In the genomic region with DNA sequence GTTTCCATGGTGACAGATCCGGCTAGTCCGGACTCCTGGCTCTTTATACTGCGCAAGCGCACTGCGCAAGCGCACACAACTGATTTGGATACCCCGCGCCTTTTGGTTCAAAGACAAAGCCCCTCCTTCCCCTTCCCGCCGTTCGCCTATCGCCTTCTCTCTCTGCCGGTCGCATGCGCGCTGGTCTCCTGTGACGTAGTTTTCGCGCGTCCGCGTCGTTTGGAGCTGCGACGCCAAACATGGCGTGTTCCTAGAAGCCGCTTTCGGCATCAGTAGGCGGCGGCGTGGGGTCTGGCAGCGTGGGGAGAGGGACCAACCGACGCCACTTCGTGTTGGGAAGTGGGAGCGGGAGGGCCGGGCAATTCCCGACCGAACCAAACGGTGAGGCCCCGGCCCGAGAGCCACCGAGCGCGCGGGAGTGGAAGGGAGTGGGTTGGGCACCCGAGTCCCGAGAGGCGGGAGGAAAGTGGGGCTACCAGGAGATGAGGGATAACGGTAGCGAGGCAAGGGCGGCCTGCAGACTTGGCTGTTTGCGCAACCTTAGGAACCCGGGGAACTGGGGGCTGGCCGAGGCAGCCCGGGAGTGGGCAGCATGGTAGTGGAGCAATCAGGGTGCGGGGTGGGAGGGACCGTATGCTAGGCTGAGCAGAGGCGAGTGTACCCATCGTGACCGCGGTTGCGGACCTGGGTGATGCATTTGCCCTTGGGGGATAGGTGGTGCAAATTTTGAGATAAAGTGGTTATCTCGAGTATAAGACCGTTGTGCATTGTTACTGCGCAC, we compare ENCODE assay signal across 1 cellular context.
TF ChIP-seq lines count a peak whose summit lies in the region.

A gene (plus strand): TSS at position 215 of the 781 bp plus-strand sequence. CDS start 24,517 bp downstream, outside the sequence.

TF ChIP-seq in K562, 482 proteins besides CTCF, POLR2A, EP300 and RAD21 (continued from another document and continues in another):
- TF ChIP-seq, protein P1, sequence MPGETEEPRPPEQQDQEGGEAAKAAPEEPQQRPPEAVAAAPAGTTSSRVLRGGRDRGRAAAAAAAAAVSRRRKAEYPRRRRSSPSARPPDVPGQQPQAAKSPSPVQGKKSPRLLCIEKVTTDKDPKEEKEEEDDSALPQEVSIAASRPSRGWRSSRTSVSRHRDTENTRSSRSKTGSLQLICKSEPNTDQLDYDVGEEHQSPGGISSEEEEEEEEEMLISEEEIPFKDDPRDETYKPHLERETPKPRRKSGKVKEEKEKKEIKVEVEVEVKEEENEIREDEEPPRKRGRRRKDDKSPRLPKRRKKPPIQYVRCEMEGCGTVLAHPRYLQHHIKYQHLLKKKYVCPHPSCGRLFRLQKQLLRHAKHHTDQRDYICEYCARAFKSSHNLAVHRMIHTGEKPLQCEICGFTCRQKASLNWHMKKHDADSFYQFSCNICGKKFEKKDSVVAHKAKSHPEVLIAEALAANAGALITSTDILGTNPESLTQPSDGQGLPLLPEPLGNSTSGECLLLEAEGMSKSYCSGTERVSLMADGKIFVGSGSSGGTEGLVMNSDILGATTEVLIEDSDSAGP (CRISPR knock-in tag; IDR thresholded peaks at IDR 0.05) = no peak
- TF ChIP-seq ZBTB7A (IDR thresholded peaks at IDR 0.05; ENCODE audit: borderline replicate concordance, control insufficient read depth, low read depth, low read length) (0 out of 2 replicates have a peak, but pooled peaks have one; percentile 25), NEUROD1 (IDR thresholded peaks at IDR 0.05; ENCODE audit: borderline replicate concordance, low read depth, low read length, partially characterized antibody) (no peak), ZNF41 (CRISPR knock-in tag; conservative IDR thresholded peaks at IDR 0.05) (no peak), MTA3 (IDR thresholded peaks at IDR 0.05; ENCODE audit: borderline replicate concordance) (peak; percentile 85), ZNF717 (CRISPR knock-in tag; IDR thresholded peaks at IDR 0.05) (no peak), CBFB (CRISPR knock-in tag; IDR thresholded peaks at IDR 0.05) (no peak), ZNF165 (CRISPR knock-in tag; IDR thresholded peaks at IDR 0.05; ENCODE audit: borderline replicate concordance) (0 out of 2 replicates have a peak, but pooled peaks have one; percentile 17), ZNF561 (CRISPR knock-in tag; conservative IDR thresholded peaks at IDR 0.05) (no peak), ZNF316 (IDR thresholded peaks at IDR 0.05) (peak; percentile 20; the same call in 1 of the 2 replicates), POLR2AphosphoS2 (IDR thresholded peaks at IDR 0.05; ENCODE audit: low read length) (peak; percentile 43; the same call in 1 of the 2 replicates), SETDB1 (IDR thresholded peaks at IDR 0.05; ENCODE audit: low read length) (peak; percentile 87), ZNF197 (CRISPR knock-in tag; IDR thresholded peaks at IDR 0.05; ENCODE audit: low read depth) (no peak), GABPB1 (CRISPR knock-in tag; IDR thresholded peaks at IDR 0.05) (peak; percentile 57), ELF4 (CRISPR knock-in tag; IDR thresholded peaks at IDR 0.05) (no peak), ZKSCAN3 (CRISPR knock-in tag; IDR thresholded peaks at IDR 0.05) (no peak), BRD9 (IDR thresholded peaks at IDR 0.05; ENCODE audit: low read depth, partially characterized antibody) (peak; percentile 66), ZFP36 (IDR thresholded peaks at IDR 0.05; ENCODE audit: low read depth, low read length, partially characterized antibody) (no peak), SNRNP70 (optimal IDR thresholded peaks at IDR 0.05; ENCODE audit: low read depth, low read length) (no peak), NFIX (CRISPR knock-in tag; IDR thresholded peaks at IDR 0.05; ENCODE audit: low read depth) (no peak), XRCC4 (IDR thresholded peaks at IDR 0.05; ENCODE audit: extremely low read depth, insufficient read depth, insufficient read length) (no peak), TCFL5 (CRISPR knock-in tag; conservative IDR thresholded peaks at IDR 0.05) (no peak), KLF6 (CRISPR knock-in tag; IDR thresholded peaks at IDR 0.05; ENCODE audit: borderline replicate concordance) (no peak), HNRNPH1 (optimal IDR thresholded peaks at IDR 0.05; ENCODE audit: low read depth, low read length) (no peak), DMBX1 (CRISPR knock-in tag; IDR thresholded peaks at IDR 0.05; ENCODE audit: borderline replicate concordance) (peak; percentile 46; the same call in 1 of the 2 replicates), CHD4 (IDR thresholded peaks at IDR 0.05; ENCODE audit: insufficient read depth, insufficient replicate concordance, low read depth, low read length, poor library complexity, severe bottlenecking) (no peak), KLF13 (tag; IDR thresholded peaks at IDR 0.05; ENCODE audit: borderline replicate concordance, low read depth) (0 out of 2 replicates have a peak, but pooled peaks have one; percentile 51), IRF2 (CRISPR knock-in tag; IDR thresholded peaks at IDR 0.05) (no peak), ZNF583 (CRISPR knock-in tag; IDR thresholded peaks at IDR 0.05) (no peak), POU5F1 (IDR thresholded peaks at IDR 0.05; ENCODE audit: borderline replicate concordance, low read depth, low read length, partially characterized antibody) (peak; percentile 27), CSDE1 (IDR thresholded peaks at IDR 0.05) (peak in 1 of 2 experiments; percentile 97; a peak in 2 of 4 replicates), HCFC1 (IDR thresholded peaks at IDR 0.05; ENCODE audit: low read depth, low read length) (peak; percentile 90), RBM22 (IDR thresholded peaks at IDR 0.05; ENCODE audit: low read depth, low read length, poor library complexity, severe bottlenecking) (peak; percentile 43), ZNF217 (CRISPR knock-in tag; IDR thresholded peaks at IDR 0.05) (0 out of 2 replicates have a peak, but pooled peaks have one; percentile 48), PPARD (CRISPR knock-in tag; IDR thresholded peaks at IDR 0.05) (no peak), HDAC6 (IDR thresholded peaks at IDR 0.05; ENCODE audit: low read depth, low read length) (no peak), CHD2 (IDR thresholded peaks at IDR 0.05; ENCODE audit: low read depth, low read length) (no peak)
- TF ChIP-seq, protein P2, sequence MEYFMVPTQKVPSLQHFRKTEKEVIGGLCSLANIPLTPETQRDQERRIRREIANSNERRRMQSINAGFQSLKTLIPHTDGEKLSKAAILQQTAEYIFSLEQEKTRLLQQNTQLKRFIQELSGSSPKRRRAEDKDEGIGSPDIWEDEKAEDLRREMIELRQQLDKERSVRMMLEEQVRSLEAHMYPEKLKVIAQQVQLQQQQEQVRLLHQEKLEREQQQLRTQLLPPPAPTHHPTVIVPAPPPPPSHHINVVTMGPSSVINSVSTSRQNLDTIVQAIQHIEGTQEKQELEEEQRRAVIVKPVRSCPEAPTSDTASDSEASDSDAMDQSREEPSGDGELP (CRISPR knock-in tag; IDR thresholded peaks at IDR 0.05; ENCODE audit: borderline replicate concordance) = peak; percentile 82; the same call in 1 of the 2 replicates
- TF ChIP-seq, protein P3, sequence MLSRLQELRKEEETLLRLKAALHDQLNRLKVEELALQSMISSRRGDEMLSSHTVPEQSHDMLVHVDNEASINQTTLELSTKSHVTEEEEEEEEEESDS (CRISPR knock-in tag; IDR thresholded peaks at IDR 0.05) = no peak
- TF ChIP-seq, protein P4, sequence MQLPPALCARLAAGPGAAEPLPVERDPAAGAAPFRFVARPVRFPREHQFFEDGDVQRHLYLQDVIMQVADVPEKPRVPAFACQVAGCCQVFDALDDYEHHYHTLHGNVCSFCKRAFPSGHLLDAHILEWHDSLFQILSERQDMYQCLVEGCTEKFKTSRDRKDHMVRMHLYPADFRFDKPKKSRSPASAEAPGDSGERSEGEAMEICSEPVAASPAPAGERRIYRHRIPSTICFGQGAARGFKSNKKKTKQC (CRISPR knock-in tag; IDR thresholded peaks at IDR 0.05) = peak; percentile 62; the same call in 1 of the 2 replicates
- TF ChIP-seq, protein P5, sequence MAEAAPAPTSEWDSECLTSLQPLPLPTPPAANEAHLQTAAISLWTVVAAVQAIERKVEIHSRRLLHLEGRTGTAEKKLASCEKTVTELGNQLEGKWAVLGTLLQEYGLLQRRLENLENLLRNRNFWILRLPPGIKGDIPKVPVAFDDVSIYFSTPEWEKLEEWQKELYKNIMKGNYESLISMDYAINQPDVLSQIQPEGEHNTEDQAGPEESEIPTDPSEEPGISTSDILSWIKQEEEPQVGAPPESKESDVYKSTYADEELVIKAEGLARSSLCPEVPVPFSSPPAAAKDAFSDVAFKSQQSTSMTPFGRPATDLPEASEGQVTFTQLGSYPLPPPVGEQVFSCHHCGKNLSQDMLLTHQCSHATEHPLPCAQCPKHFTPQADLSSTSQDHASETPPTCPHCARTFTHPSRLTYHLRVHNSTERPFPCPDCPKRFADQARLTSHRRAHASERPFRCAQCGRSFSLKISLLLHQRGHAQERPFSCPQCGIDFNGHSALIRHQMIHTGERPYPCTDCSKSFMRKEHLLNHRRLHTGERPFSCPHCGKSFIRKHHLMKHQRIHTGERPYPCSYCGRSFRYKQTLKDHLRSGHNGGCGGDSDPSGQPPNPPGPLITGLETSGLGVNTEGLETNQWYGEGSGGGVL (CRISPR knock-in tag; IDR thresholded peaks at IDR 0.05) = no peak
- TF ChIP-seq, protein P6, sequence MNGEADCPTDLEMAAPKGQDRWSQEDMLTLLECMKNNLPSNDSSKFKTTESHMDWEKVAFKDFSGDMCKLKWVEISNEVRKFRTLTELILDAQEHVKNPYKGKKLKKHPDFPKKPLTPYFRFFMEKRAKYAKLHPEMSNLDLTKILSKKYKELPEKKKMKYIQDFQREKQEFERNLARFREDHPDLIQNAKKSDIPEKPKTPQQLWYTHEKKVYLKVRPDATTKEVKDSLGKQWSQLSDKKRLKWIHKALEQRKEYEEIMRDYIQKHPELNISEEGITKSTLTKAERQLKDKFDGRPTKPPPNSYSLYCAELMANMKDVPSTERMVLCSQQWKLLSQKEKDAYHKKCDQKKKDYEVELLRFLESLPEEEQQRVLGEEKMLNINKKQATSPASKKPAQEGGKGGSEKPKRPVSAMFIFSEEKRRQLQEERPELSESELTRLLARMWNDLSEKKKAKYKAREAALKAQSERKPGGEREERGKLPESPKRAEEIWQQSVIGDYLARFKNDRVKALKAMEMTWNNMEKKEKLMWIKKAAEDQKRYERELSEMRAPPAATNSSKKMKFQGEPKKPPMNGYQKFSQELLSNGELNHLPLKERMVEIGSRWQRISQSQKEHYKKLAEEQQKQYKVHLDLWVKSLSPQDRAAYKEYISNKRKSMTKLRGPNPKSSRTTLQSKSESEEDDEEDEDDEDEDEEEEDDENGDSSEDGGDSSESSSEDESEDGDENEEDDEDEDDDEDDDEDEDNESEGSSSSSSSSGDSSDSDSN (IDR thresholded peaks at IDR 0.05; ENCODE audit: borderline replicate concordance in 1 of 2, low read depth in 2 of 2, low read length in 2 of 2) = peak in 1 of 2 experiments; percentile 76; a peak in 1 of 4 replicates
- TF ChIP-seq, protein P7, sequence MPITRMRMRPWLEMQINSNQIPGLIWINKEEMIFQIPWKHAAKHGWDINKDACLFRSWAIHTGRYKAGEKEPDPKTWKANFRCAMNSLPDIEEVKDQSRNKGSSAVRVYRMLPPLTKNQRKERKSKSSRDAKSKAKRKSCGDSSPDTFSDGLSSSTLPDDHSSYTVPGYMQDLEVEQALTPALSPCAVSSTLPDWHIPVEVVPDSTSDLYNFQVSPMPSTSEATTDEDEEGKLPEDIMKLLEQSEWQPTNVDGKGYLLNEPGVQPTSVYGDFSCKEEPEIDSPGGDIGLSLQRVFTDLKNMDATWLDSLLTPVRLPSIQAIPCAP (CRISPR knock-in tag; IDR thresholded peaks at IDR 0.05; ENCODE audit: borderline replicate concordance) = no peak; the same call in 1 of the 2 replicates
- TF ChIP-seq, protein P8, sequence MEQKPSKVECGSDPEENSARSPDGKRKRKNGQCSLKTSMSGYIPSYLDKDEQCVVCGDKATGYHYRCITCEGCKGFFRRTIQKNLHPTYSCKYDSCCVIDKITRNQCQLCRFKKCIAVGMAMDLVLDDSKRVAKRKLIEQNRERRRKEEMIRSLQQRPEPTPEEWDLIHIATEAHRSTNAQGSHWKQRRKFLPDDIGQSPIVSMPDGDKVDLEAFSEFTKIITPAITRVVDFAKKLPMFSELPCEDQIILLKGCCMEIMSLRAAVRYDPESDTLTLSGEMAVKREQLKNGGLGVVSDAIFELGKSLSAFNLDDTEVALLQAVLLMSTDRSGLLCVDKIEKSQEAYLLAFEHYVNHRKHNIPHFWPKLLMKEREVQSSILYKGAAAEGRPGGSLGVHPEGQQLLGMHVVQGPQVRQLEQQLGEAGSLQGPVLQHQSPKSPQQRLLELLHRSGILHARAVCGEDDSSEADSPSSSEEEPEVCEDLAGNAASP (IDR thresholded peaks at IDR 0.05) = no peak
- TF ChIP-seq, protein P9, sequence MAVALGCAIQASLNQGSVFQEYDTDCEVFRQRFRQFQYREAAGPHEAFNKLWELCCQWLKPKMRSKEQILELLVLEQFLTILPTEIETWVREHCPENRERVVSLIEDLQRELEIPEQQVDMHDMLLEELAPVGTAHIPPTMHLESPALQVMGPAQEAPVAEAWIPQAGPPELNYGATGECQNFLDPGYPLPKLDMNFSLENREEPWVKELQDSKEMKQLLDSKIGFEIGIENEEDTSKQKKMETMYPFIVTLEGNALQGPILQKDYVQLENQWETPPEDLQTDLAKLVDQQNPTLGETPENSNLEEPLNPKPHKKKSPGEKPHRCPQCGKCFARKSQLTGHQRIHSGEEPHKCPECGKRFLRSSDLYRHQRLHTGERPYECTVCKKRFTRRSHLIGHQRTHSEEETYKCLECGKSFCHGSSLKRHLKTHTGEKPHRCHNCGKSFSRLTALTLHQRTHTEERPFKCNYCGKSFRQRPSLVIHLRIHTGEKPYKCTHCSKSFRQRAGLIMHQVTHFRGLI (CRISPR knock-in tag; IDR thresholded peaks at IDR 0.05) = no peak
- TF ChIP-seq, protein P10, sequence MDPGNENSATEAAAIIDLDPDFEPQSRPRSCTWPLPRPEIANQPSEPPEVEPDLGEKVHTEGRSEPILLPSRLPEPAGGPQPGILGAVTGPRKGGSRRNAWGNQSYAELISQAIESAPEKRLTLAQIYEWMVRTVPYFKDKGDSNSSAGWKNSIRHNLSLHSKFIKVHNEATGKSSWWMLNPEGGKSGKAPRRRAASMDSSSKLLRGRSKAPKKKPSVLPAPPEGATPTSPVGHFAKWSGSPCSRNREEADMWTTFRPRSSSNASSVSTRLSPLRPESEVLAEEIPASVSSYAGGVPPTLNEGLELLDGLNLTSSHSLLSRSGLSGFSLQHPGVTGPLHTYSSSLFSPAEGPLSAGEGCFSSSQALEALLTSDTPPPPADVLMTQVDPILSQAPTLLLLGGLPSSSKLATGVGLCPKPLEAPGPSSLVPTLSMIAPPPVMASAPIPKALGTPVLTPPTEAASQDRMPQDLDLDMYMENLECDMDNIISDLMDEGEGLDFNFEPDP (CRISPR knock-in tag; IDR thresholded peaks at IDR 0.05) = no peak
- TF ChIP-seq, protein P11, sequence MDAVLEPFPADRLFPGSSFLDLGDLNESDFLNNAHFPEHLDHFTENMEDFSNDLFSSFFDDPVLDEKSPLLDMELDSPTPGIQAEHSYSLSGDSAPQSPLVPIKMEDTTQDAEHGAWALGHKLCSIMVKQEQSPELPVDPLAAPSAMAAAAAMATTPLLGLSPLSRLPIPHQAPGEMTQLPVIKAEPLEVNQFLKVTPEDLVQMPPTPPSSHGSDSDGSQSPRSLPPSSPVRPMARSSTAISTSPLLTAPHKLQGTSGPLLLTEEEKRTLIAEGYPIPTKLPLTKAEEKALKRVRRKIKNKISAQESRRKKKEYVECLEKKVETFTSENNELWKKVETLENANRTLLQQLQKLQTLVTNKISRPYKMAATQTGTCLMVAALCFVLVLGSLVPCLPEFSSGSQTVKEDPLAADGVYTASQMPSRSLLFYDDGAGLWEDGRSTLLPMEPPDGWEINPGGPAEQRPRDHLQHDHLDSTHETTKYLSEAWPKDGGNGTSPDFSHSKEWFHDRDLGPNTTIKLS (IDR thresholded peaks at IDR 0.05; ENCODE audit: borderline replicate concordance, low read depth) = peak; percentile 70; the same call in 1 of the 2 replicates
